ENCODE assay signal across 8 cellular contexts in the genomic region with DNA sequence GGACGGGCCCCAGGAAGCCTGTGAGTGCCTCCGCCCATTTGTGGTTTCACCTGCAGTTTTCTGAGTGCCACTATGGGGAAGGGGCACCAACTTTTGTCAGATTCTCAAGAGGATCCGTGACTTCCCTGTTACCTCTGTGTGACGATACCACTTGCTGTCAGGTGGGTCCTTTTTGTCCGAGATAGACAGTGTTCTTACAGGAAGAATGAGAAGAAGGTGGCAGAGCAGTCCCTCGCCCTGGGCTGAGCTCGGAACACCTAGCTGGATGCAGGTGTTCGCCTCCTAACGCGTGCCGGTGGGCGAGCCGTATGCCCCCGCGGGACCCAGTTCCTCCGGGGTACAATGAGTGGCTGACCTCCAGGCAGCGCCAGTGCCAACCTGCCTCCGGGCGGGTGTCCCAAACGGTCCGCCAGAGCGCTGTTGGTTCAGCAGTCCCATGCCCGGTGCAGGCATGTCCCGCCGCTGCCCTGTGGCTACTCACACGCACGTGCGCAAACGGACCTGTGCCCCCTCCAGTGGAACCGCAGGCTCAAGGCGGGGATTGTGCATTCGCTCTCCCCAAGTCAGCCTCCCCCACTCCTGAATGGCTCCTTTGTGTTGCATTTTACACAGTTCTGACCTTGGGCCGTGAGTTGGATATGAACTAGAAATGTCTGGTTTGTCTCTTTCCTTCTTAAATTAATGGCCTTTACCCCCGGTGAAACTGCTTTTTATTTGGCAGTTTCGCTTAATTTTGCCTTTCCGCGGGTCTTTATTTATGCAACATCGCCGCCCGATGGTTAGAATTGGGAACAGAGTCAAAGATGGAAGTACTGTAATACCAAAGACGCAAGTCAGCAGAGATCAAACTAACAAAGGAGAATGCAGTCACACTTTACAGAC. TPM values are rescaled to one million over a fixed set of nuclear protein-coding genes. Genes with fewer than 3 reads are reported as not detected.
DNase-seq lines count a peak whose midpoint lies in the region; ATAC-seq lines count a peak whose summit lies in the region.

No MANE protein-coding gene starts in this region.

- peaks cover 6% of the 10 kb centered on the region for H3K4me1 ChIP-seq in ES-I3 (ENCODE audit: insufficient read depth, low read length)
- peaks cover 14% of the 10 kb centered on the region for H3K4me1 ChIP-seq in HUES6 (ENCODE audit: control insufficient read depth, insufficient read depth, low read length)
- peaks cover 32% of the 10 kb centered on the region for H3K4me1 ChIP-seq in mononuclear cell (ENCODE audit: insufficient read depth, low read length)

- no peaks in the 10 kb centered on the region for H3K9me3 ChIP-seq in ES-I3 (ENCODE audit: control insufficient read depth, insufficient read depth, low read length)
- no peaks in the 10 kb centered on the region for H3K9me3 ChIP-seq in HUES6 (ENCODE audit: control insufficient read depth, insufficient read depth, low read depth, low read length)
- no peaks in the 10 kb centered on the region for H3K9me3 ChIP-seq in mononuclear cell (ENCODE audit: low read depth, low read length)

- H3K9ac ChIP-seq in ES-I3 (ENCODE audit: low read depth, low read length) (peak overlapping the region; percentile 72), HUES6 (ENCODE audit: low read length) (peak overlapping the region; percentile 72)

- H3K4me3 ChIP-seq in HUES6 (ENCODE audit: low read depth, low read length) = peak overlapping the region; percentile 75
- peak overlapping the region; percentile 45 for H3K4me3 ChIP-seq in mononuclear cell (ENCODE audit: low read length)

- H3K36me3 ChIP-seq in ES-I3 (ENCODE audit: insufficient read depth, low read length) (no peaks in the 10 kb centered on the region), HUES6 (ENCODE audit: control insufficient read depth, insufficient read depth, low read length) (no peaks in the 10 kb centered on the region)

- H3K27ac ChIP-seq in HUES6 (ENCODE audit: low read depth, low read length) (0 out of 2 replicates have a peak overlapping the region, but pooled peaks have one; percentile 2), epithelial cell of prostate (peak overlapping the region; percentile 50)

- DNase-seq in OCI-M1 (lab: John Stamatoyannopoulos, UW) (peak; percentile 92), activated T-cell treated with anti-CD3 and anti-CD28 coated beads for 4 hours (peak; percentile 73), epithelial cell of prostate (ENCODE audit: low read depth, low spot score) (no peak)
- peak; percentile 35 to 44 for DNase-seq in stimulated activated CD8-positive, alpha-beta memory T cell treated with anti-CD3 and anti-CD28 coated beads, Interleukin-2, amount 100 ng/mL, for 48 hours (ENCODE audit: low read depth in 2 of 2)

- no peak for ATAC-seq in HG03175 (IDR thresholded peaks at IDR 0.05; ENCODE audit: unreplicated experiment)

- H3K27me3 ChIP-seq in HUES6 (ENCODE audit: control insufficient read depth, insufficient read depth, low read length) = peaks cover 28% of the 10 kb centered on the region
- H3K27me3 ChIP-seq in mononuclear cell (ENCODE audit: insufficient read depth, low read length) = peaks cover 30% of the 10 kb centered on the region

RNA-seq across cellular contexts. Expression of gene ABTB2, which starts 1.1 kb away (rescaled TPM):
- total RNA-seq in mononuclear cell = 2.3 TPM
